In genomic region chr7:2038876-2039728, GRCh38 we compare ENCODE assay signal across 13 cellular contexts.
DNase-seq lines count a peak whose midpoint lies in the region; ATAC-seq and TF ChIP-seq lines count a peak whose summit lies in the region.
"Had no signal": no experiment of that assay in that cellular context is flagged by ENCODE, and none has a peak within 500 bp of the region (broad histone marks: within the 10 kb centered on the region; RNA-seq: fewer than 3 reads in every experiment).

No MANE protein-coding gene starts in this region.

- peak overlapping the region; percentile 25 to 95 (median 91) for H3K4me3 Mint-ChIP-seq in CD4-positive, alpha-beta memory T cell
- peak overlapping the region; percentile 60 for H3K4me3 Mint-ChIP-seq in activated naive CD8-positive, alpha-beta T cell treated with anti-CD3 and anti-CD28 coated beads, Interleukin-2, amount 50 U/mL, for 24 hours
- peak overlapping the region; percentile 33 to 95 (median 86) for H3K4me3 Mint-ChIP-seq in naive B cell
- H3K4me3 Mint-ChIP-seq in endothelial cell (ENCODE audit: unreplicated experiment) = no peak overlapping the region

- H3K36me3 ChIP-seq in CD4-positive, alpha-beta memory T cell (ENCODE audit: insufficient read depth, low read length) = no peaks in the 10 kb centered on the region
- H3K36me3 ChIP-seq in effector memory CD4-positive, alpha-beta T cell (ENCODE audit: control insufficient read depth, insufficient read depth, low read length) = no peaks in the 10 kb centered on the region

- ATAC-seq in HG02870 (IDR thresholded peaks at IDR 0.05; ENCODE audit: unreplicated experiment) (peak; percentile 47), naive B cell (ENCODE audit: low read depth in 2 of 2) (peak; percentile 29 to 32)
- peak; percentile 34 for ATAC-seq in activated naive CD8-positive, alpha-beta T cell treated with anti-CD3 and anti-CD28 coated beads, Interleukin-2, amount 50 U/mL, for 24 hours

- H3K27me3 ChIP-seq in CD4-positive, alpha-beta memory T cell (ENCODE audit: insufficient read depth, low read length) = no peaks in the 10 kb centered on the region
- no peaks in the 10 kb centered on the region for H3K27me3 ChIP-seq in effector memory CD4-positive, alpha-beta T cell (replicated peaks; ENCODE audit: control insufficient read depth, insufficient read depth, low read length, poor library complexity, severe bottlenecking)
- H3K27me3 ChIP-seq: Peyer's patch had no signal

- CTCF ChIA-PET in CD4-positive, alpha-beta memory T cell (lab: Charles Lee; ENCODE audit: partially characterized antibody) = interaction anchor here (1.5 kb wide), 1 partner anchor 49 kb away, joined by 3 read pairs; no protein-coding TSS in a partner anchor

- TF ChIP-seq CTCF in endothelial cell (IDR thresholded peaks at IDR 0.05; ENCODE audit: unreplicated experiment) = no peak

- H3K4me1 Mint-ChIP-seq in CD4-positive, alpha-beta memory T cell = peaks cover 27 to 46% (median 33%) of the 10 kb centered on the region in 4 donors
- peaks cover 61% of the 10 kb centered on the region for H3K4me1 Mint-ChIP-seq in activated naive CD8-positive, alpha-beta T cell treated with anti-CD3 and anti-CD28 coated beads, Interleukin-2, amount 50 U/mL, for 24 hours
- peaks cover 64 to 72% (median 66%) of the 10 kb centered on the region in 3 donors for H3K4me1 Mint-ChIP-seq in naive B cell
- peaks cover 19% of the 10 kb centered on the region for H3K4me1 Mint-ChIP-seq in endothelial cell (ENCODE audit: unreplicated experiment)

- H3K4me3 ChIP-seq in CD4-positive, alpha-beta memory T cell (ENCODE audit: low read length in 2 of 2) = no peak overlapping the region
- no peak overlapping the region for H3K4me3 ChIP-seq in effector memory CD4-positive, alpha-beta T cell (ENCODE audit: insufficient read depth, low read depth, low read length, poor library complexity, severe bottlenecking)

- peak overlapping the region in 6 of 7 donors; percentile 8 to 94 (median 48) for H3K27ac Mint-ChIP-seq in CD4-positive, alpha-beta memory T cell
- H3K27ac Mint-ChIP-seq in activated naive CD8-positive, alpha-beta T cell treated with anti-CD3 and anti-CD28 coated beads, Interleukin-2, amount 50 U/mL, for 24 hours = peak overlapping the region; percentile 10
- H3K27ac Mint-ChIP-seq in naive B cell (peak overlapping the region; percentile 39 to 98 (median 92)), endothelial cell (ENCODE audit: unreplicated experiment) (no peak overlapping the region)

- H3K9me3 Mint-ChIP-seq in CD4-positive, alpha-beta memory T cell = peaks cover 0 to 3% (median 0%) of the 10 kb centered on the region in 8 donors
- H3K9me3 Mint-ChIP-seq in activated naive CD8-positive, alpha-beta T cell treated with anti-CD3 and anti-CD28 coated beads, Interleukin-2, amount 50 U/mL, for 24 hours = no peaks in the 10 kb centered on the region
- H3K9me3 Mint-ChIP-seq in naive B cell = no peaks in the 10 kb centered on the region
- H3K9me3 Mint-ChIP-seq in endothelial cell (ENCODE audit: unreplicated experiment) = no peaks in the 10 kb centered on the region

- H3K4me1 ChIP-seq in CD4-positive, alpha-beta memory T cell (ENCODE audit: insufficient read depth, low read length) = peaks cover 13% of the 10 kb centered on the region
- no peaks in the 10 kb centered on the region for H3K4me1 ChIP-seq in effector memory CD4-positive, alpha-beta T cell (ENCODE audit: control insufficient read depth, insufficient read depth, low read length, poor library complexity, severe bottlenecking)

- H3K9me3 ChIP-seq in CD4-positive, alpha-beta memory T cell (ENCODE audit: control insufficient read depth in 1 of 2, low read length in 2 of 2) = no peaks in the 10 kb centered on the region
- no peaks in the 10 kb centered on the region for H3K9me3 ChIP-seq in effector memory CD4-positive, alpha-beta T cell (ENCODE audit: control insufficient read depth, low read length)
- H3K9me3 ChIP-seq: Peyer's patch had no signal

- intact Hi-C loops in CD4-positive, alpha-beta memory T cell (cut with micrococcal nuclease) = no loop called here

- H3K36me3 Mint-ChIP-seq in CD4-positive, alpha-beta memory T cell = peaks cover 0 to 3% of the 10 kb centered on the region in 2 donors
- peaks cover 9% of the 10 kb centered on the region for H3K36me3 Mint-ChIP-seq in activated naive CD8-positive, alpha-beta T cell treated with anti-CD3 and anti-CD28 coated beads, Interleukin-2, amount 50 U/mL, for 24 hours (ENCODE audit: low read depth)
- H3K36me3 Mint-ChIP-seq in naive B cell (peaks cover 0 to 7% of the 10 kb centered on the region in 2 donors), endothelial cell (ENCODE audit: low read depth, unreplicated experiment) (peaks cover 22% of the 10 kb centered on the region)

- POLR2A ChIA-PET in CD4-positive, alpha-beta memory T cell (lab: Charles Lee; ENCODE audit: partially characterized antibody) = interaction anchor here (2.5 kb wide), 1 partner anchor 99 kb away, joined by 8 read pairs; no protein-coding TSS in a partner anchor

- DNase-seq in CD4-positive, alpha-beta memory T cell = no peak
- DNase-seq in activated naive CD8-positive, alpha-beta T cell treated with anti-CD3 and anti-CD28 coated beads, Interleukin-2, amount 50 U/mL, for 24 hours = no peak
- DNase-seq in naive B cell = no peak
- no peak for DNase-seq in endothelial cell (ENCODE audit: low spot score)
- no peak for DNase-seq in effector memory CD4-positive, alpha-beta T cell
- DNase-seq in NCI-H2029 treated with DMSO at 0.1 percent for 48 hours (lab: John Stamatoyannopoulos, UW) = no peak
- DNase-seq in effector CD8-positive, alpha-beta T cell (lab: John Stamatoyannopoulos, UW) = no peak
- DNase-seq: foreskin fibroblast; mammary epithelial cell; NCI-H1105 treated with DMSO at 0.1 percent for 48 hours; stimulated activated CD4-positive, alpha-beta T cell treated with anti-CD3 and anti-CD28 coated beads, Interleukin-12 subunit alpha, Interleukin-12 subunit beta, amount 100 ng/mL, for 4 hours had no signal

- no peaks in the 10 kb centered on the region for H3K27me3 Mint-ChIP-seq in CD4-positive, alpha-beta memory T cell
- H3K27me3 Mint-ChIP-seq in activated naive CD8-positive, alpha-beta T cell treated with anti-CD3 and anti-CD28 coated beads, Interleukin-2, amount 50 U/mL, for 24 hours = no peaks in the 10 kb centered on the region
- no peaks in the 10 kb centered on the region for H3K27me3 Mint-ChIP-seq in naive B cell
- H3K27me3 Mint-ChIP-seq in endothelial cell (ENCODE audit: unreplicated experiment) = peaks cover 10% of the 10 kb centered on the region

- no peak overlapping the region for H3K27ac ChIP-seq in CD4-positive, alpha-beta memory T cell (ENCODE audit: low read depth, low read length)
- no peak overlapping the region for H3K27ac ChIP-seq in effector memory CD4-positive, alpha-beta T cell (ENCODE audit: insufficient read depth, low read length, poor library complexity, severe bottlenecking)
